ENCODE assay signal across 1 cellular context in the genomic region with DNA sequence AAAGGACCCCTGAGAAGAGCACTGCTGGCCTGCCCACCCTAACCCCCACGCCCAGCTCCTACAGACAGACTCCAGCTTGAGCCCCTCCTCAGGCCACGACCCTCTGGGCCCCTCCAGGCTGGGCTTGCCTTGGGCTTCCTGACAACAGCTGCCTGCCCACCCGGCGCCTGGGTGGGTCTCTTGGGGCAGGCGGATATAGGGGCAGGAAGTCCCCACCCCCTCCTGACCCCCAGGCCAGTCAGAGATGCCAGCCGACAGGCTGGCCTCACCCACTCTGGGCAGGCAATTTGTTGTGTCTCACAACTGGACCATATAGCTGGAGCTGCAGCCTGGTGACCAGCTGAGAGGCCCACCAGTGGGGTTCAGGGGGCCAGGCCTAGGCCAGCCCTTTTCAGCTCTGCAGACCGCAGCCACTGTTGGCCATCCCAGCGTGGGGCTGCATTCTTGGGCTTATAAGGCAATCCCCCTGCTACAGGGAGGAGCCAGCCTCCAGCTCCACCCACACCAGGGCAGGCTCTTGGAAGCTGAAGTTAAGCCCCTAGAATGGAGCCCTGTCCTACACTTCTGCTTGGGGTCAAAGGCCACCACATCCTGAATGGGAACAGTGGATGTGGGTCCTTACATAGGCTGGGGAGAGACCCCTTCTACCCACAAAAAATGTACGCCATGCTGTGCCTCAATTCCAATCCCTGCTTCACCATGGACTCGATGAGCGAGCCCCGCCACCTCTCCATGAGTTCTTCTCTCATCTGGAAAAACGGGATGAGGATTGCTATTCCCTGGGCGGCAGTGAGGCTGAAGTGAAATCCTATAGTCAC.
TF ChIP-seq lines count a peak whose summit lies in the region.

No MANE protein-coding gene starts in this region.

TF ChIP-seq in IMR-90, 13 proteins besides CTCF, POLR2A, EP300 and RAD21:
- 0 out of 2 replicates have a peak, but pooled peaks have one; percentile 2 for TF ChIP-seq CEBPB (IDR thresholded peaks at IDR 0.05; ENCODE audit: low read depth, low read length)
- no peak for TF ChIP-seq MAFK (IDR thresholded peaks at IDR 0.05; ENCODE audit: low read depth, low read length)
- no peak for TF ChIP-seq RFX5 (IDR thresholded peaks at IDR 0.05; ENCODE audit: low read depth, low read length)
- TF ChIP-seq FOS (IDR thresholded peaks at IDR 0.05; ENCODE audit: low read depth, low read length), result no peak
- TF ChIP-seq CHD1 (IDR thresholded peaks at IDR 0.05; ENCODE audit: low read depth, low read length), result no peak
- no peak for TF ChIP-seq BHLHE40 (IDR thresholded peaks at IDR 0.05; ENCODE audit: low read depth, low read length)
- peak; percentile 65; the same call in 1 of the 2 replicates for TF ChIP-seq MAZ (IDR thresholded peaks at IDR 0.05; ENCODE audit: borderline replicate concordance, low read depth, low read length)
- no peak for TF ChIP-seq NFE2L2 (IDR thresholded peaks at IDR 0.05; ENCODE audit: low read depth, low read length)
- no peak for TF ChIP-seq SMC3 (IDR thresholded peaks at IDR 0.05; ENCODE audit: low read depth, low read length)
- TF ChIP-seq MXI1 (IDR thresholded peaks at IDR 0.05; ENCODE audit: borderline replicate concordance, low read depth, low read length), result no peak
- no peak for TF ChIP-seq USF2 (IDR thresholded peaks at IDR 0.05; ENCODE audit: low read depth, low read length)
TF ChIP-seq in IMR-90: peak in this region for 2.
